Comparison of ENCODE assay signal across 2 cellular contexts in the genomic region with DNA sequence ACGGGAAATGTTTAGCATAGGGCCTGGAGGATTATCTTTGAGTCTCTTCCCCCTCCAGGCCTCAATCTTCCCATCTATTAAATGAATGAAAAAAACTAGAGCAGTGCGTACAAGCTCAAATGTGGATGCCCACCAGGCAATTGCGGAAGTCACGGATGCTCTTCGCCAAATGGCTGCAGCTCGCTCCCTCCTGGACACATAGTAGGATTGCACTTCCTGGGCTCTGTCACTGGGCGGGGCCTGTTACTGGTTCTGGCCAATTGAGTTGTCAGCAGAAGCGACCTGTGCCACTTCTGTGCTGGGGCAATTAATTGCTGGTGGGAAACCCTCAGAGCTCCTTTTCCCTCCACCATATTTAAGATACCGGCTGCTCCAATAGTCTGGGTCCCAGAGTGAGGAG.
TF ChIP-seq lines count a peak whose summit lies in the region.

No MANE protein-coding gene starts in this region.

TF ChIP-seq in GM23338, 12 proteins besides CTCF, POLR2A, EP300 and RAD21 (continued from another document):
- TF ChIP-seq, protein P1, sequence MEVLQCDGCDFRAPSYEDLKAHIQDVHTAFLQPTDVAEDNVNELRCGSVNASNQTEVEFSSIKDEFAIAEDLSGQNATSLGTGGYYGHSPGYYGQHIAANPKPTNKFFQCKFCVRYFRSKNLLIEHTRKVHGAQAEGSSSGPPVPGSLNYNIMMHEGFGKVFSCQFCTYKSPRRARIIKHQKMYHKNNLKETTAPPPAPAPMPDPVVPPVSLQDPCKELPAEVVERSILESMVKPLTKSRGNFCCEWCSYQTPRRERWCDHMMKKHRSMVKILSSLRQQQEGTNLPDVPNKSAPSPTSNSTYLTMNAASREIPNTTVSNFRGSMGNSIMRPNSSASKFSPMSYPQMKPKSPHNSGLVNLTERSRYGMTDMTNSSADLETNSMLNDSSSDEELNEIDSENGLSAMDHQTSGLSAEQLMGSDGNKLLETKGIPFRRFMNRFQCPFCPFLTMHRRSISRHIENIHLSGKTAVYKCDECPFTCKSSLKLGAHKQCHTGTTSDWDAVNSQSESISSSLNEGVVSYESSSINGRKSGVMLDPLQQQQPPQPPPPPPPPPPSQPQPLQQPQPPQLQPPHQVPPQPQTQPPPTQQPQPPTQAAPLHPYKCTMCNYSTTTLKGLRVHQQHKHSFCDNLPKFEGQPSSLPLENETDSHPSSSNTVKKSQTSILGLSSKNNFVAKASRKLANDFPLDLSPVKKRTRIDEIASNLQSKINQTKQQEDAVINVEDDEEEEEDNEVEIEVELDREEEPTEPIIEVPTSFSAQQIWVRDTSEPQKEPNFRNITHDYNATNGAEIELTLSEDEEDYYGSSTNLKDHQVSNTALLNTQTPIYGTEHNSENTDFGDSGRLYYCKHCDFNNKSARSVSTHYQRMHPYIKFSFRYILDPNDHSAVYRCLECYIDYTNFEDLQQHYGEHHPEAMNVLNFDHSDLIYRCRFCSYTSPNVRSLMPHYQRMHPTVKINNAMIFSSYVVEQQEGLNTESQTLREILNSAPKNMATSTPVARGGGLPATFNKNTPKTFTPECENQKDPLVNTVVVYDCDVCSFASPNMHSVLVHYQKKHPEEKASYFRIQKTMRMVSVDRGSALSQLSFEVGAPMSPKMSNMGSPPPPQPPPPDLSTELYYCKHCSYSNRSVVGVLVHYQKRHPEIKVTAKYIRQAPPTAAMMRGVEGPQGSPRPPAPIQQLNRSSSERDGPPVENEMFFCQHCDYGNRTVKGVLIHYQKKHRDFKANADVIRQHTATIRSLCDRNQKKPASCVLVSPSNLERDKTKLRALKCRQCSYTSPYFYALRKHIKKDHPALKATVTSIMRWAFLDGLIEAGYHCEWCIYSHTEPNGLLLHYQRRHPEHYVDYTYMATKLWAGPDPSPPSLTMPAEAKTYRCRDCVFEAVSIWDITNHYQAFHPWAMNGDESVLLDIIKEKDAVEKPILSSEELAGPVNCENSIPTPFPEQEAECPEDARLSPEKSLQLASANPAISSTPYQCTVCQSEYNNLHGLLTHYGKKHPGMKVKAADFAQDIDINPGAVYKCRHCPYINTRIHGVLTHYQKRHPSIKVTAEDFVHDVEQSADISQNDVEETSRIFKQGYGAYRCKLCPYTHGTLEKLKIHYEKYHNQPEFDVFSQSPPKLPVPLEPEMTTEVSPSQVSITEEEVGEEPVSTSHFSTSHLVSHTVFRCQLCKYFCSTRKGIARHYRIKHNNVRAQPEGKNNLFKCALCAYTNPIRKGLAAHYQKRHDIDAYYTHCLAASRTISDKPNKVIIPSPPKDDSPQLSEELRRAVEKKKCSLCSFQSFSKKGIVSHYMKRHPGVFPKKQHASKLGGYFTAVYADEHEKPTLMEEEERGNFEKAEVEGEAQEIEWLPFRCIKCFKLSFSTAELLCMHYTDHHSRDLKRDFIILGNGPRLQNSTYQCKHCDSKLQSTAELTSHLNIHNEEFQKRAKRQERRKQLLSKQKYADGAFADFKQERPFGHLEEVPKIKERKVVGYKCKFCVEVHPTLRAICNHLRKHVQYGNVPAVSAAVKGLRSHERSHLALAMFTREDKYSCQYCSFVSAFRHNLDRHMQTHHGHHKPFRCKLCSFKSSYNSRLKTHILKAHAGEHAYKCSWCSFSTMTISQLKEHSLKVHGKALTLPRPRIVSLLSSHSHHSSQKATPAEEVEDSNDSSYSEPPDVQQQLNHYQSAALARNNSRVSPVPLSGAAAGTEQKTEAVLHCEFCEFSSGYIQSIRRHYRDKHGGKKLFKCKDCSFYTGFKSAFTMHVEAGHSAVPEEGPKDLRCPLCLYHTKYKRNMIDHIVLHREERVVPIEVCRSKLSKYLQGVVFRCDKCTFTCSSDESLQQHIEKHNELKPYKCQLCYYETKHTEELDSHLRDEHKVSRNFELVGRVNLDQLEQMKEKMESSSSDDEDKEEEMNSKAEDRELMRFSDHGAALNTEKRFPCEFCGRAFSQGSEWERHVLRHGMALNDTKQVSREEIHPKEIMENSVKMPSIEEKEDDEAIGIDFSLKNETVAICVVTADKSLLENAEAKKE (CRISPR knock-in tag; IDR thresholded peaks at IDR 0.05), result no peak
- TF ChIP-seq EZH2 (IDR thresholded peaks at IDR 0.05; ENCODE audit: low read depth, unreplicated experiment), result no peak
- TF ChIP-seq NANOG (IDR thresholded peaks at IDR 0.05; ENCODE audit: borderline replicate concordance), result no peak
- TF ChIP-seq STAT1 (IDR thresholded peaks at IDR 0.05; ENCODE audit: unreplicated experiment), result no peak
- TF ChIP-seq, protein P2, sequence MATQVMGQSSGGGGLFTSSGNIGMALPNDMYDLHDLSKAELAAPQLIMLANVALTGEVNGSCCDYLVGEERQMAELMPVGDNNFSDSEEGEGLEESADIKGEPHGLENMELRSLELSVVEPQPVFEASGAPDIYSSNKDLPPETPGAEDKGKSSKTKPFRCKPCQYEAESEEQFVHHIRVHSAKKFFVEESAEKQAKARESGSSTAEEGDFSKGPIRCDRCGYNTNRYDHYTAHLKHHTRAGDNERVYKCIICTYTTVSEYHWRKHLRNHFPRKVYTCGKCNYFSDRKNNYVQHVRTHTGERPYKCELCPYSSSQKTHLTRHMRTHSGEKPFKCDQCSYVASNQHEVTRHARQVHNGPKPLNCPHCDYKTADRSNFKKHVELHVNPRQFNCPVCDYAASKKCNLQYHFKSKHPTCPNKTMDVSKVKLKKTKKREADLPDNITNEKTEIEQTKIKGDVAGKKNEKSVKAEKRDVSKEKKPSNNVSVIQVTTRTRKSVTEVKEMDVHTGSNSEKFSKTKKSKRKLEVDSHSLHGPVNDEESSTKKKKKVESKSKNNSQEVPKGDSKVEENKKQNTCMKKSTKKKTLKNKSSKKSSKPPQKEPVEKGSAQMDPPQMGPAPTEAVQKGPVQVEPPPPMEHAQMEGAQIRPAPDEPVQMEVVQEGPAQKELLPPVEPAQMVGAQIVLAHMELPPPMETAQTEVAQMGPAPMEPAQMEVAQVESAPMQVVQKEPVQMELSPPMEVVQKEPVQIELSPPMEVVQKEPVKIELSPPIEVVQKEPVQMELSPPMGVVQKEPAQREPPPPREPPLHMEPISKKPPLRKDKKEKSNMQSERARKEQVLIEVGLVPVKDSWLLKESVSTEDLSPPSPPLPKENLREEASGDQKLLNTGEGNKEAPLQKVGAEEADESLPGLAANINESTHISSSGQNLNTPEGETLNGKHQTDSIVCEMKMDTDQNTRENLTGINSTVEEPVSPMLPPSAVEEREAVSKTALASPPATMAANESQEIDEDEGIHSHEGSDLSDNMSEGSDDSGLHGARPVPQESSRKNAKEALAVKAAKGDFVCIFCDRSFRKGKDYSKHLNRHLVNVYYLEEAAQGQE (IDR thresholded peaks at IDR 0.05; ENCODE audit: unreplicated experiment), result no peak
- no peak for TF ChIP-seq ZNF331 (CRISPR knock-in tag; IDR thresholded peaks at IDR 0.05; ENCODE audit: low read depth)
- TF ChIP-seq CREB1 (CRISPR knock-in tag; IDR thresholded peaks at IDR 0.05; ENCODE audit: low read depth), result no peak
- no peak for TF ChIP-seq ZNF114 (CRISPR knock-in tag; IDR thresholded peaks at IDR 0.05)
TF ChIP-seq in GM23338: peak in this region for 0.

TF ChIP-seq in K562, 482 proteins besides CTCF, POLR2A, EP300 and RAD21 (continued from another document):
- no peak for TF ChIP-seq MGA (IDR thresholded peaks at IDR 0.05)
- no peak for TF ChIP-seq ZNF551 (CRISPR knock-in tag; IDR thresholded peaks at IDR 0.05)
- no peak for TF ChIP-seq SAFB (IDR thresholded peaks at IDR 0.05; ENCODE audit: borderline replicate concordance, low read depth, low read length)
- no peak for TF ChIP-seq TFAM (CRISPR knock-in tag; conservative IDR thresholded peaks at IDR 0.05)
- TF ChIP-seq, protein P3, sequence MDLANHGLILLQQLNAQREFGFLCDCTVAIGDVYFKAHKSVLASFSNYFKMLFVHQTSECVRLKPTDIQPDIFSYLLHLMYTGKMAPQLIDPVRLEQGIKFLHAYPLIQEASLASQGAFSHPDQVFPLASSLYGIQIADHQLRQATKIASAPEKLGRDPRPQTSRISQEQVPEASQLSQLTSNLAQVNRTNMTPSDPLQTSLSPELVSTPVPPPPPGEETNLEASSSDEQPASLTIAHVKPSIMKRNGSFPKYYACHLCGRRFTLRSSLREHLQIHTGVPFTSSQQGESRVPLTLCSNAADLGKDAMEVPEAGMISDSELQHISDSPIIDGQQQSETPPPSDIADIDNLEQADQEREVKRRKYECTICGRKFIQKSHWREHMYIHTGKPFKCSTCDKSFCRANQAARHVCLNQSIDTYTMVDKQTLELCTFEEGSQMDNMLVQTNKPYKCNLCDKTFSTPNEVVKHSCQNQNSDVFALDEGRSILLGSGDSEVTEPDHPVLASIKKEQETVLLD (IDR thresholded peaks at IDR 0.05), result no peak
- no peak for TF ChIP-seq ZNF324 (CRISPR knock-in tag; IDR thresholded peaks at IDR 0.05)
- TF ChIP-seq HCFC1 (IDR thresholded peaks at IDR 0.05; ENCODE audit: low read depth, low read length), result no peak
- TF ChIP-seq MCM5 (IDR thresholded peaks at IDR 0.05; ENCODE audit: low read depth), result no peak
- TF ChIP-seq RFX1 (IDR thresholded peaks at IDR 0.05), result no peak
- TF ChIP-seq SPI1 (IDR thresholded peaks at IDR 0.05; ENCODE audit: borderline replicate concordance, low read depth, low read length), result peak; percentile 35
- TF ChIP-seq CEBPG (CRISPR knock-in tag; IDR thresholded peaks at IDR 0.05), result no peak
- TF ChIP-seq CEBPG (tag; conservative IDR thresholded peaks at IDR 0.05 in 1 of 2, IDR thresholded peaks at IDR 0.05 in 1 of 2), result no peak
- TF ChIP-seq ZKSCAN1 (IDR thresholded peaks at IDR 0.05; ENCODE audit: low read depth, low read length), result peak; percentile 93
- TF ChIP-seq SMAD3 (CRISPR knock-in tag; conservative IDR thresholded peaks at IDR 0.05), result no peak
